In genomic region chr17:64938925-64939474, GRCh38 we compare ENCODE assay signal across 8 cellular contexts. TPM values are rescaled to one million over a fixed set of nuclear protein-coding genes. Genes with fewer than 3 reads are reported as not detected.
DNase-seq lines count a peak whose midpoint lies in the region; ATAC-seq and TF ChIP-seq lines count a peak whose summit lies in the region.

No MANE protein-coding gene starts in this region.

- no peaks in the 10 kb centered on the region for H3K79me2 ChIP-seq in DND-41 (ENCODE audit: insufficient read depth, low read length)

- no peak overlapping the region for H3K4me2 ChIP-seq in DND-41 (ENCODE audit: insufficient read depth, low read length)

- intact Hi-C loops in testis (cut with DNase I; ENCODE audit: low total_unique reads), result no loop called here

- H3K27me3 ChIP-seq in DND-41 (ENCODE audit: insufficient read depth, low read length, poor library complexity) (no peaks in the 10 kb centered on the region), testis (no peaks in the 10 kb centered on the region)

- TF ChIP-seq POLR2A in testis (IDR thresholded peaks at IDR 0.05), result no peak

- H4K20me1 ChIP-seq in DND-41 (ENCODE audit: insufficient read depth, low read length), result no peaks in the 10 kb centered on the region

- no peaks in the 10 kb centered on the region for H3K4me1 ChIP-seq in DND-41 (ENCODE audit: insufficient read depth, low read length)
- H3K4me1 ChIP-seq in testis, result no peaks in the 10 kb centered on the region

- H3K9me3 ChIP-seq in DND-41 (ENCODE audit: insufficient read depth, low read length, severe bottlenecking) (no peaks in the 10 kb centered on the region), testis (no peaks in the 10 kb centered on the region)

- no peak overlapping the region for H3K27ac ChIP-seq in DND-41 (ENCODE audit: low read length)
- no peak overlapping the region for H3K27ac ChIP-seq in testis

- no peak for DNase-seq in DND-41
- DNase-seq in ecto neural progenitor cell (ENCODE audit: low spot score), result peak; percentile 82
- DNase-seq in mucosa of gallbladder (ENCODE audit: low spot score), result peak; percentile 51
- DNase-seq in testis, result peak; percentile 48
- no peak for DNase-seq in NK-92 (lab: John Stamatoyannopoulos, UW; ENCODE audit: unreplicated experiment)
- DNase-seq in OCI-M2 (lab: John Stamatoyannopoulos, UW; ENCODE audit: unreplicated experiment), result no peak

- TF ChIP-seq CTCF in DND-41 (IDR thresholded peaks at IDR 0.05; ENCODE audit: borderline replicate concordance, extremely low read depth, low read length, poor library complexity, severe bottlenecking) (peak; percentile 68), WI38 (IDR thresholded peaks at IDR 0.05; ENCODE audit: low read depth, low read length) (peak; percentile 73), testis (IDR thresholded peaks at IDR 0.05) (peak in 2 of 3 experiments; percentile 46 to 54)

- no peak overlapping the region for H3K4me3 ChIP-seq in DND-41 (ENCODE audit: low read depth in 1 of 2, low read length in 2 of 2)
- H3K4me3 ChIP-seq in WI38 (ENCODE audit: low read depth, low read length), result no peak overlapping the region
- no peak overlapping the region for H3K4me3 ChIP-seq in testis

- no peak overlapping the region for H3K9ac ChIP-seq in DND-41 (ENCODE audit: low read depth, low read length)

- no peak overlapping the region for H2AFZ ChIP-seq in DND-41 (ENCODE audit: low read depth, low read length)

- 63 to 70% methylated on average over 6 to 11 of the region's 11 CpGs for WGBS in testis, 2 donors

- H3K36me3 ChIP-seq in DND-41 (ENCODE audit: insufficient read depth, low read length), result no peaks in the 10 kb centered on the region
- H3K36me3 ChIP-seq in testis (ENCODE audit: low read depth, missing control alignments), result no peaks in the 10 kb centered on the region

- ATAC-seq in DND-41 (ENCODE audit: insufficient read depth, low read depth), result peak; percentile 69
- peak; percentile 60 for ATAC-seq in HG03045 (IDR thresholded peaks at IDR 0.05; ENCODE audit: unreplicated experiment)

RNA-seq across cellular contexts. Expression of gene LRRC37A3, which starts 19.7 kb away (rescaled TPM):
- 11.7 TPM for total RNA-seq in mucosa of gallbladder
- total RNA-seq in testis, result 10 to 100 TPM; 20.4 to 39.5 TPM
- polyA plus RNA-seq in testis (ENCODE audit: insufficient read depth, low read depth, low replicate concordance), result 41.8 TPM

Comparison
In these comparisons a context has a peak if more than half of its experiments do, and no peak if none do; other contexts are left out.
1. DNase-seq: peak in ecto neural progenitor cell (single experiment), mucosa of gallbladder (single experiment) and testis (single experiment); none in DND-41 (single experiment), NK-92 (single experiment) and OCI-M2 (single experiment).
2. Peak in every context shown above with its lines, with median percentiles within 50 percentile points of each other: CTCF ChIP-seq.